Comparison of ENCODE assay signal across 1 cellular context in the genomic region with DNA sequence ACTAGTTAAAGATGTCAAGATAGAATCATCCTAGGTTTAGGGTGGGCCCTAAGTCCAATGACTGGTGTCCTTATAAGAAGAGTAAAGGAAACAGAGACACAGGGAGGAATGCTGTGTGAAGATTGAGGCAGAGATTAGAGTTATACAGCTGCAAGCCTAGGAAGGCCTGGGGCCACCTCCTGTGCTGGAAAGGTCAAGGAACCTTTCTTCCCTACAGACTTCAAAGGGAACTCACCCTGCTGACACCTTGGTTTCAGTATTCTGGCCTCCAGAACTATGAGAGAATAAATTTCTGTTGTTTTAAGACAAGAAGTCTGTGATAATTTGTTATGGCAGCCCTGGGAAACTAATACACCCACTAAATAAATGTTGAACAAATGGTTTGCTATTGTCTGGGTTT.
TF ChIP-seq lines count a peak whose summit lies in the region.

No MANE protein-coding gene starts in this region.

TF ChIP-seq in K562, 482 proteins besides CTCF, POLR2A, EP300 and RAD21:
- TF ChIP-seq, protein P1, sequence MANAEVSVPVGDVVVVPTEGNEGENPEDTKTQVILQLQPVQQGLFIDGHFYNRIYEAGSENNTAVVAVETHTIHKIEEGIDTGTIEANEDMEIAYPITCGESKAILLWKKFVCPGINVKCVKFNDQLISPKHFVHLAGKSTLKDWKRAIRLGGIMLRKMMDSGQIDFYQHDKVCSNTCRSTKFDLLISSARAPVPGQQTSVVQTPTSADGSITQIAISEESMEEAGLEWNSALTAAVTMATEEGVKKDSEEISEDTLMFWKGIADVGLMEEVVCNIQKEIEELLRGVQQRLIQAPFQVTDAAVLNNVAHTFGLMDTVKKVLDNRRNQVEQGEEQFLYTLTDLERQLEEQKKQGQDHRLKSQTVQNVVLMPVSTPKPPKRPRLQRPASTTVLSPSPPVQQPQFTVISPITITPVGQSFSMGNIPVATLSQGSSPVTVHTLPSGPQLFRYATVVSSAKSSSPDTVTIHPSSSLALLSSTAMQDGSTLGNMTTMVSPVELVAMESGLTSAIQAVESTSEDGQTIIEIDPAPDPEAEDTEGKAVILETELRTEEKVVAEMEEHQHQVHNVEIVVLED (CRISPR knock-in tag; IDR thresholded peaks at IDR 0.05): 0 out of 2 replicates have a peak, but pooled peaks have one; percentile 12
- no peak for TF ChIP-seq FOXP4 (CRISPR knock-in tag; IDR thresholded peaks at IDR 0.05; ENCODE audit: borderline replicate concordance)
